ENCODE assay signal across 1 cellular context in the genomic region with DNA sequence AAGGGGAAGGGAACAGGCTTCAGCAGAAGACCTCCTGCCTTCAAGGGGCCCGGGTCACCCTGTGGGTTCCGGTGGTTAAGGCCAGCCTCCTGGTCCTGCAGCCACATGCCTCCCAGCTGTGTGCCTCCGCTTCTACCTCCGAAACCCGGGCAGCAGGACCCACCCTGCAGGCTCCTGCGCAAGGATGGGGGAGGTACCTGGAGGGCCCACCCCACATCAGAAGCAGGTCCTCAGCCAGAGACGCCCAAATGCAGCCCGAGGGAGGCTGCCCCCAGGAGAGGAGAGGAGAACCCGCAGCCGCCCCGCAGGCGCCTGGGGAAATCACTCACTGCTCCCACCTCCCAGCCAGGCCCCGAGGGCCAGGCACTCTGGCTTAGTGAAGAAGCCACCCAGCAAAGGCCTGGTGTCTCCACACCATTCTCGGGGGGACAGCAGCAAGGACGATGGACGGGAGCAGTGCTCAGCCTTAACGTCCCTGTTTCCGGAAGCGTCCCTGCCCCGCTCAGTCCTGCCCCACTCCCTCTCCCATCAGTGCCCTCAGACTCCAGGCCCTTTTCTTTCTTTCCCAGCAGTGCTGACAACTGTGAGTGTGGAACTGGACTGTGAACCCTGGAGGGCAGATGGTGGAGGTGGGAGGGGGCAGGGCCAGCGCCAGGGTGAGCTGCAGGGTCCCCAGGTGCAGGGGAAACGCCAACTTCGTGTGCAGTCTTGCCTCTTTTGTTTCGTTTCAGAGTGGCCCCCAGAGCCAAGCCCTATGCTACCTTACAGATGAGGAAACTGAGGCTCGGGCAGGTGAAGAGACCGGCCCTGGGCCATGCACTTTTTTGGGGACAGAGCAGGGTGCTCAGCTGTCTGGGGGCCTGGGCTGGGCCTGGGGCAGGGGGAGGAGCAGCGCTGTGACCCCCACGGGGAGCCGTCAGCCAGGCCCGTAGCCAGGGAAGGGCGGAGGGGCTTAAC.
A peak's percentile ranks its signal among the peaks of the same experiment; 100 is the strongest.
TF ChIP-seq lines count a peak whose summit lies in the region.

No MANE protein-coding gene starts in this region.

TF ChIP-seq in HepG2, 621 proteins besides CTCF, POLR2A, EP300 and RAD21 (continued from another document and continues in another):
- TF ChIP-seq, protein P1, sequence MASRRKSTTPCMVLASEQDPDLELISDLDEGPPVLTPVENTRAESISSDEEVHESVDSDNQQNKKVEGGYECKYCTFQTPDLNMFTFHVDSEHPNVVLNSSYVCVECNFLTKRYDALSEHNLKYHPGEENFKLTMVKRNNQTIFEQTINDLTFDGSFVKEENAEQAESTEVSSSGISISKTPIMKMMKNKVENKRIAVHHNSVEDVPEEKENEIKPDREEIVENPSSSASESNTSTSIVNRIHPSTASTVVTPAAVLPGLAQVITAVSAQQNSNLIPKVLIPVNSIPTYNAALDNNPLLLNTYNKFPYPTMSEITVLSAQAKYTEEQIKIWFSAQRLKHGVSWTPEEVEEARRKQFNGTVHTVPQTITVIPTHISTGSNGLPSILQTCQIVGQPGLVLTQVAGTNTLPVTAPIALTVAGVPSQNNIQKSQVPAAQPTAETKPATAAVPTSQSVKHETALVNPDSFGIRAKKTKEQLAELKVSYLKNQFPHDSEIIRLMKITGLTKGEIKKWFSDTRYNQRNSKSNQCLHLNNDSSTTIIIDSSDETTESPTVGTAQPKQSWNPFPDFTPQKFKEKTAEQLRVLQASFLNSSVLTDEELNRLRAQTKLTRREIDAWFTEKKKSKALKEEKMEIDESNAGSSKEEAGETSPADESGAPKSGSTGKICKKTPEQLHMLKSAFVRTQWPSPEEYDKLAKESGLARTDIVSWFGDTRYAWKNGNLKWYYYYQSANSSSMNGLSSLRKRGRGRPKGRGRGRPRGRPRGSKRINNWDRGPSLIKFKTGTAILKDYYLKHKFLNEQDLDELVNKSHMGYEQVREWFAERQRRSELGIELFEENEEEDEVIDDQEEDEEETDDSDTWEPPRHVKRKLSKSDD (CRISPR knock-in tag; IDR thresholded peaks at IDR 0.05; ENCODE audit: low read depth): no peak
- no peak for TF ChIP-seq ZNF329 (CRISPR knock-in tag; IDR thresholded peaks at IDR 0.05; ENCODE audit: low read depth)
- TF ChIP-seq TEAD3 (CRISPR knock-in tag; optimal IDR thresholded peaks at IDR 0.05; ENCODE audit: borderline replicate concordance): no peak
- TF ChIP-seq, protein P2, sequence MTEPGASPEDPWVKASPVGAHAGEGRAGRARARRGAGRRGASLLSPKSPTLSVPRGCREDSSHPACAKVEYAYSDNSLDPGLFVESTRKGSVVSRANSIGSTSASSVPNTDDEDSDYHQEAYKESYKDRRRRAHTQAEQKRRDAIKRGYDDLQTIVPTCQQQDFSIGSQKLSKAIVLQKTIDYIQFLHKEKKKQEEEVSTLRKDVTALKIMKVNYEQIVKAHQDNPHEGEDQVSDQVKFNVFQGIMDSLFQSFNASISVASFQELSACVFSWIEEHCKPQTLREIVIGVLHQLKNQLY (CRISPR knock-in tag; IDR thresholded peaks at IDR 0.05): no peak
- TF ChIP-seq, protein P3, sequence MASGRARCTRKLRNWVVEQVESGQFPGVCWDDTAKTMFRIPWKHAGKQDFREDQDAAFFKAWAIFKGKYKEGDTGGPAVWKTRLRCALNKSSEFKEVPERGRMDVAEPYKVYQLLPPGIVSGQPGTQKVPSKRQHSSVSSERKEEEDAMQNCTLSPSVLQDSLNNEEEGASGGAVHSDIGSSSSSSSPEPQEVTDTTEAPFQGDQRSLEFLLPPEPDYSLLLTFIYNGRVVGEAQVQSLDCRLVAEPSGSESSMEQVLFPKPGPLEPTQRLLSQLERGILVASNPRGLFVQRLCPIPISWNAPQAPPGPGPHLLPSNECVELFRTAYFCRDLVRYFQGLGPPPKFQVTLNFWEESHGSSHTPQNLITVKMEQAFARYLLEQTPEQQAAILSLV (CRISPR knock-in tag; IDR thresholded peaks at IDR 0.05; ENCODE audit: borderline replicate concordance): no peak
- TF ChIP-seq, protein P4, sequence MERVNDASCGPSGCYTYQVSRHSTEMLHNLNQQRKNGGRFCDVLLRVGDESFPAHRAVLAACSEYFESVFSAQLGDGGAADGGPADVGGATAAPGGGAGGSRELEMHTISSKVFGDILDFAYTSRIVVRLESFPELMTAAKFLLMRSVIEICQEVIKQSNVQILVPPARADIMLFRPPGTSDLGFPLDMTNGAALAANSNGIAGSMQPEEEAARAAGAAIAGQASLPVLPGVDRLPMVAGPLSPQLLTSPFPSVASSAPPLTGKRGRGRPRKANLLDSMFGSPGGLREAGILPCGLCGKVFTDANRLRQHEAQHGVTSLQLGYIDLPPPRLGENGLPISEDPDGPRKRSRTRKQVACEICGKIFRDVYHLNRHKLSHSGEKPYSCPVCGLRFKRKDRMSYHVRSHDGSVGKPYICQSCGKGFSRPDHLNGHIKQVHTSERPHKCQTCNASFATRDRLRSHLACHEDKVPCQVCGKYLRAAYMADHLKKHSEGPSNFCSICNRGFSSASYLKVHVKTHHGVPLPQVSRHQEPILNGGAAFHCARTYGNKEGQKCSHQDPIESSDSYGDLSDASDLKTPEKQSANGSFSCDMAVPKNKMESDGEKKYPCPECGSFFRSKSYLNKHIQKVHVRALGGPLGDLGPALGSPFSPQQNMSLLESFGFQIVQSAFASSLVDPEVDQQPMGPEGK (CRISPR knock-in tag; IDR thresholded peaks at IDR 0.05): peak; percentile 79
- no peak for TF ChIP-seq FOXA1 (IDR thresholded peaks at IDR 0.05)
- no peak for TF ChIP-seq FOXA1 (CRISPR knock-in tag; IDR thresholded peaks at IDR 0.05)
- TF ChIP-seq, protein P5, sequence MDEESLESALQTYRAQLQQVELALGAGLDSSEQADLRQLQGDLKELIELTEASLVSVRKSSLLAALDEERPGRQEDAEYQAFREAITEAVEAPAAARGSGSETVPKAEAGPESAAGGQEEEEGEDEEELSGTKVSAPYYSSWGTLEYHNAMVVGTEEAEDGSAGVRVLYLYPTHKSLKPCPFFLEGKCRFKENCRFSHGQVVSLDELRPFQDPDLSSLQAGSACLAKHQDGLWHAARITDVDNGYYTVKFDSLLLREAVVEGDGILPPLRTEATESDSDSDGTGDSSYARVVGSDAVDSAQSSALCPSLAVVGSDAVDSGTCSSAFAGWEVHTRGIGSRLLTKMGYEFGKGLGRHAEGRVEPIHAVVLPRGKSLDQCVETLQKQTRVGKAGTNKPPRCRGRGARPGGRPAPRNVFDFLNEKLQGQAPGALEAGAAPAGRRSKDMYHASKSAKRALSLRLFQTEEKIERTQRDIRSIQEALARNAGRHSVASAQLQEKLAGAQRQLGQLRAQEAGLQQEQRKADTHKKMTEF (CRISPR knock-in tag; IDR thresholded peaks at IDR 0.05): peak; percentile 41; the same call in 1 of the 2 replicates
- TF ChIP-seq NR2F2 (IDR thresholded peaks at IDR 0.05; ENCODE audit: borderline replicate concordance, low read depth): no peak
- no peak for TF ChIP-seq ZNF552 (CRISPR knock-in tag; IDR thresholded peaks at IDR 0.05; ENCODE audit: borderline replicate concordance)
- TF ChIP-seq ZBTB3 (CRISPR knock-in tag; IDR thresholded peaks at IDR 0.05; ENCODE audit: borderline replicate concordance, low read depth): no peak
- TF ChIP-seq SIN3A (IDR thresholded peaks at IDR 0.05; ENCODE audit: borderline replicate concordance, low read depth, low read length): no peak
- TF ChIP-seq HNF4A (CRISPR knock-in tag; IDR thresholded peaks at IDR 0.05): peak; percentile 95
- TF ChIP-seq HNRNPUL1 (IDR thresholded peaks at IDR 0.05; ENCODE audit: low read depth, low read length): no peak
- TF ChIP-seq ZSCAN20 (CRISPR knock-in tag; IDR thresholded peaks at IDR 0.05; ENCODE audit: borderline replicate concordance): no peak
- TF ChIP-seq, protein P6, sequence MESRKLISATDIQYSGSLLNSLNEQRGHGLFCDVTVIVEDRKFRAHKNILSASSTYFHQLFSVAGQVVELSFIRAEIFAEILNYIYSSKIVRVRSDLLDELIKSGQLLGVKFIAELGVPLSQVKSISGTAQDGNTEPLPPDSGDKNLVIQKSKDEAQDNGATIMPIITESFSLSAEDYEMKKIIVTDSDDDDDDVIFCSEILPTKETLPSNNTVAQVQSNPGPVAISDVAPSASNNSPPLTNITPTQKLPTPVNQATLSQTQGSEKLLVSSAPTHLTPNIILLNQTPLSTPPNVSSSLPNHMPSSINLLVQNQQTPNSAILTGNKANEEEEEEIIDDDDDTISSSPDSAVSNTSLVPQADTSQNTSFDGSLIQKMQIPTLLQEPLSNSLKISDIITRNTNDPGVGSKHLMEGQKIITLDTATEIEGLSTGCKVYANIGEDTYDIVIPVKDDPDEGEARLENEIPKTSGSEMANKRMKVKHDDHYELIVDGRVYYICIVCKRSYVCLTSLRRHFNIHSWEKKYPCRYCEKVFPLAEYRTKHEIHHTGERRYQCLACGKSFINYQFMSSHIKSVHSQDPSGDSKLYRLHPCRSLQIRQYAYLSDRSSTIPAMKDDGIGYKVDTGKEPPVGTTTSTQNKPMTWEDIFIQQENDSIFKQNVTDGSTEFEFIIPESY (CRISPR knock-in tag; IDR thresholded peaks at IDR 0.05): peak; percentile 4; the same call in 1 of the 2 replicates
- no peak for TF ChIP-seq FOSL2 (CRISPR knock-in tag; IDR thresholded peaks at IDR 0.05)
- peak; percentile 80; the same call in 1 of the 2 replicates for TF ChIP-seq ZNF747 (CRISPR knock-in tag; IDR thresholded peaks at IDR 0.05; ENCODE audit: borderline replicate concordance)
- TF ChIP-seq ZBTB49 (CRISPR knock-in tag; IDR thresholded peaks at IDR 0.05; ENCODE audit: borderline replicate concordance): no peak
- 0 out of 2 replicates have a peak, but pooled peaks have one; percentile 35 for TF ChIP-seq ZNF746 (CRISPR knock-in tag; IDR thresholded peaks at IDR 0.05)
- TF ChIP-seq, protein P7, sequence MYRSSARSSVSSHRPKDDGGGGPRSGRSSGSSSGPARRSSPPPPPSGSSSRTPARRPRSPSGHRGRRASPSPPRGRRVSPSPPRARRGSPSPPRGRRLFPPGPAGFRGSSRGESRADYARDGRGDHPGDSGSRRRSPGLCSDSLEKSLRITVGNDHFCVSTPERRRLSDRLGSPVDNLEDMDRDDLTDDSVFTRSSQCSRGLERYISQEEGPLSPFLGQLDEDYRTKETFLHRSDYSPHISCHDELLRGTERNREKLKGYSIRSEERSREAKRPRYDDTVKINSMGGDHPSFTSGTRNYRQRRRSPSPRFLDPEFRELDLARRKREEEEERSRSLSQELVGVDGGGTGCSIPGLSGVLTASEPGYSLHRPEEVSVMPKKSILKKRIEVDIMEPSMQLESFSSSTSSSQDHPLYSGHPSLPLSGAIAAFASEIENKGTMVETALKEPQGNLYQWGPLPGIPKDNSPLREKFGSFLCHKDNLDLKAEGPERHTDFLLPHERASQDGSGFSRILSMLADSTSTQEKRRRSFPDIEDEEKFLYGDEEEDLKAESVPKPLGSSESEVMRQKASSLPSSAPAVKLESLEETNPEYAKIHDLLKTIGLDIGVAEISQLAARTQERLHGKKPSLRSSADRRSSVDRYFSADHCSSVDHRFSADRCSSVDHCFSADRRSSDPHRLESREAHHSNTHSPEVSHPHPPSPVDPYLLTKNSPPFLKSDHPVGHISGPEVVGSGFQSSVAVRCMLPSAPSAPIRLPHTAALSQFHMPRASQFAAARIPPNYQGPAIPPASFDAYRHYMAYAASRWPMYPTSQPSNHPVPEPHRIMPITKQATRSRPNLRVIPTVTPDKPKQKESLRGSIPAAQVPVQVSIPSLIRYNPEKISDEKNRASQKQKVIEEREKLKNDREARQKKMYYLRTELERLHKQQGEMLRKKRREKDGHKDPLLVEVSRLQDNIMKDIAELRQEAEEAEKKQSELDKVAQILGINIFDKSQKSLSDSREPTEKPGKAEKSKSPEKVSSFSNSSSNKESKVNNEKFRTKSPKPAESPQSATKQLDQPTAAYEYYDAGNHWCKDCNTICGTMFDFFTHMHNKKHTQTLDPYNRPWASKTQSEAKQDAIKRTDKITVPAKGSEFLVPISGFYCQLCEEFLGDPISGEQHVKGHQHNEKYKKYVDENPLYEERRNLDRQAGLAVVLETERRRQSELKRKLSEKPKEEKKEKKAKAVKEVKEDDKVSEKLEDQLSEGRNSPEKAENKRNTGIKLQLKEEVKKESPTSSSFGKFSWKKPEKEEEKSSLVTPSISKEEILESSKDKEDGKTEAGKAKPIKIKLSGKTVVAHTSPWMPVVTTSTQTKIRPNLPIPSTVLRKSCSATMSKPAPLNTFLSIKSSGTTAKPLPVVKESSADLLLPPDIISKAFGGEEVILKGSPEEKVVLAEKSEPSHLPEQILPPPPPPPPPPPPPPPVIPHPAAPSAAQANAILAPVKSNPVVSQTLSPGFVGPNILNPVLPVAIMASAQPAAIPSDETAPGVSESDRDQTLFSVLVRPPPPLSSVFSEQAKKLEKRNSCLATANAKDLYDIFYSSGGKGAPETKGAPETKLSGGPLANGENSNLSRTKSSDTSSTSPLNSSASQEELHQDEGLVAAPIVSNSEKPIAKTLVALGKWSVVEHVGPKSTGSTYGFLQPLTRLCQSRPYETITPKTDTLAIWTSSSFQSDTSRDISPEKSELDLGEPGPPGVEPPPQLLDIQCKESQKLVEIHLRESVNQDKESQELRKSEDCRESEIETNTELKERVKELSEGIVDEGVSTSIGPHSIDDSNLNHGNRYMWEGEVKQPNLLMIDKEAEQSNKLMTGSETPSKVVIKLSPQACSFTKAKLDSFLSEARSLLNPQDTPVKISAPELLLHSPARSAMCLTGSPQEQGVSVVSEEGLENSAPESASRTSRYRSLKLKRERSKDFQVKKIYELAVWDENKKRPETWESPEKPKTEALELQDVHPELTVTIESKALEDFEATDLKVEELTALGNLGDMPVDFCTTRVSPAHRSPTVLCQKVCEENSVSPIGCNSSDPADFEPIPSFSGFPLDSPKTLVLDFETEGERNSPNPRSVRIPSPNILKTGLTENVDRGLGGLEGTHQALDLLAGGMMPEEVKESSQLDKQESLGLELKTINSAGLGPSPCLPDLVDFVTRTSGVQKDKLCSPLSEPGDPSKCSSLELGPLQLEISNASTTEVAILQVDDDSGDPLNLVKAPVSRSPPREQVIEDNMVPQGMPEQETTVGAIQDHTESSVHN (CRISPR knock-in tag; IDR thresholded peaks at IDR 0.05): no peak
- TF ChIP-seq E2F2 (CRISPR knock-in tag; IDR thresholded peaks at IDR 0.05; ENCODE audit: borderline replicate concordance): no peak
- TF ChIP-seq THYN1 (CRISPR knock-in tag; IDR thresholded peaks at IDR 0.05; ENCODE audit: borderline replicate concordance, low read depth): no peak
- TF ChIP-seq FOXJ3 (CRISPR knock-in tag; IDR thresholded peaks at IDR 0.05; ENCODE audit: borderline replicate concordance): no peak
